In the genomic region with DNA sequence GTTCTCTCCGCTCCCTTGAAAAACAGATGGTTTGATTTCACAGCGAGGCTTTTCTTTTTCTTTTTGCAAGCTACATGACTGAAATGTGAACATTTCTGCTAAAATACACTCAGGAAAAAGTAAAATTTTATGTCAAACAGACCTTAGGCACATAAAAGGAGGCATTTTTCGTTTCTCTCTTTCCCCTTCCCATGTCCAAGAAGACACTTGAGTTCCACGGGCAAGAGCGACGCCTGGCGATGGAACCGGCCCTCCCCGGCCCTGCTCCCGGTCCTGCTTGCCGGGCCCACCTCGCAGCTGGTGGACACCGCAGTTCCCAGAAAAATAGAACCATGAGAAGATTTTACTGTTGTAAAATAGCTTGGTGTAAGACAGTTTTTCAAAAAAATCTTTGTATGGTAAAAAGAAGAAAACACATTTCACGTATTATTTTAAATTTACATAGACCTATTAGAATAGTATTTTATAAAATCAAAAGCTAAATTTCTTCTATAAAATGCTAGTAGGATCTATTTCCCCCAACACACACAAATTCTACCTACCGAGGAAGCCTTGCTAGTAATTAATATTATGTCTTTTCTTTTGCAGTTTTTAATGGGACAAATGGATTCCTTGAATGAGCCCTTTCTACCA, we compare ENCODE assay signal across 8 cellular contexts. TPM values are rescaled to one million over a fixed set of nuclear protein-coding genes. Genes with fewer than 3 reads are reported as not detected.
DNase-seq lines count a peak whose midpoint lies in the region; ATAC-seq and TF ChIP-seq lines count a peak whose summit lies in the region.

No MANE protein-coding gene starts in this region.

- H3K27ac ChIP-seq in caudate nucleus (ENCODE audit: low read depth, low read length) (peak overlapping the region; percentile 26), iPS-20b (ENCODE audit: low read length) (no peak overlapping the region), gastrocnemius medialis (no peak overlapping the region)

- intact Hi-C loops in gastrocnemius medialis (cut with DNase I; ENCODE audit: low total_unique reads): loop anchor here (2.0 kb wide), 1 partner anchor 43 kb away; no protein-coding TSS in a partner anchor

- no peak for DNase-seq in BJ (ENCODE audit: low read depth)
- DNase-seq in HT-29 (ENCODE audit: low spot score): peak; percentile 71
- DNase-seq in T-helper 2 cell: peak in 4 of 5 experiments; percentile 12 to 38 (median 26)
- DNase-seq in caudate nucleus (lab: John Stamatoyannopoulos, UW): peak in 54 of 61 donors; percentile 14 to 81 (median 53)
- DNase-seq in gastrocnemius medialis: peak; percentile 13 to 33
- DNase-seq in NK-92 (lab: John Stamatoyannopoulos, UW; ENCODE audit: unreplicated experiment): no peak

- peak overlapping the region; percentile 45 for H3K4me3 ChIP-seq in BJ (ENCODE audit: low read depth, low read length)
- H3K4me3 ChIP-seq in iPS-20b (ENCODE audit: low read length): peak overlapping the region; percentile 76
- peak overlapping the region; percentile 51 to 70 (median 56) for H3K4me3 ChIP-seq in gastrocnemius medialis

- peak in 1 of 2 donors; percentile 51 for ATAC-seq in gastrocnemius medialis
- no peak for ATAC-seq in HG02938 (IDR thresholded peaks at IDR 0.05; ENCODE audit: unreplicated experiment)

- CTCF ChIA-PET in BJ (lab: Yijun Ruan, JAX): interaction anchor here (0.6 to 3.4 kb wide), 31 partner anchors 8 to 377 kb away, joined by 3 to 31 read pairs (median 4); no protein-coding TSS in a partner anchor

- H3K4me1 ChIP-seq in iPS-20b (ENCODE audit: insufficient read depth, low read length) (peaks cover 15% of the 10 kb centered on the region), gastrocnemius medialis (peaks cover 5 to 12% of the 10 kb centered on the region in 2 donors)

- TF ChIP-seq CTCF in BJ (IDR thresholded peaks at IDR 0.05; ENCODE audit: insufficient read depth, low read depth, low read length) (peak; percentile 93), gastrocnemius medialis (IDR thresholded peaks at IDR 0.05 in 4 of 5, conservative IDR thresholded peaks at IDR 0.05 in 1 of 5) (peak; percentile 16 to 69 (median 38))

- no peaks in the 10 kb centered on the region for H3K9me3 ChIP-seq in iPS-20b (ENCODE audit: insufficient read depth, low read depth, low read length)
- H3K9me3 ChIP-seq in gastrocnemius medialis: no peaks in the 10 kb centered on the region

- no peaks in the 10 kb centered on the region for H3K36me3 ChIP-seq in BJ (ENCODE audit: control insufficient read depth, insufficient read depth, low read length)
- H3K36me3 ChIP-seq in iPS-20b (ENCODE audit: insufficient read depth, low read depth, low read length): no peaks in the 10 kb centered on the region
- no peaks in the 10 kb centered on the region for H3K36me3 ChIP-seq in gastrocnemius medialis

- in situ Hi-C loops in gastrocnemius medialis (cut with MboI; ENCODE audit: low sequenced_read_pairs in 4 of 4): no loop called here

- no peak for TF ChIP-seq POLR2A in gastrocnemius medialis (IDR thresholded peaks at IDR 0.05)

- H3K27me3 ChIP-seq in BJ (ENCODE audit: control insufficient read depth, insufficient read depth, low read length) (peaks cover 8% of the 10 kb centered on the region), iPS-20b (ENCODE audit: insufficient read depth, low read length) (peaks cover 68% of the 10 kb centered on the region), gastrocnemius medialis (peaks cover 21 to 33% (median 30%) of the 10 kb centered on the region in 3 donors)

- H3K9ac ChIP-seq in iPS-20b (ENCODE audit: low read depth, low read length): no peak overlapping the region; the same call in 1 of the 2 replicates

- POLR2A ChIA-PET in BJ (lab: Charles Lee): no interaction called here

RNA-seq across cellular contexts. Expression of a gene that starts 2.3 kb away (rescaled TPM):
- polyA plus RNA-seq in BJ (2011; rRNA removed): not detected in 2 replicates
- not detected in 2 replicates for polyA minus RNA-seq in BJ (2011; rRNA and poly(A)+ RNA removed)
- total RNA-seq in HT-29 (2014; rRNA removed; shearing (Covaris generic)): not detected in 2 replicates
- not detected for total RNA-seq in gastrocnemius medialis

RNA-seq across cellular contexts. Expression of a gene that starts 25.5 kb away (rescaled TPM):
- polyA plus RNA-seq in BJ (2011; rRNA removed): 129 and 135 TPM in 2 replicates
- 31.9 and 48.7 TPM in 2 replicates for polyA minus RNA-seq in BJ (2011; rRNA and poly(A)+ RNA removed)
- total RNA-seq in HT-29 (2014; rRNA removed; shearing (Covaris generic)): 114 and 136 TPM in 2 replicates
- total RNA-seq in gastrocnemius medialis: 10 to 100 TPM; 69.7 to 91.3 (median 81.9) TPM

RNA-seq across cellular contexts. Expression of a gene that starts 26.4 kb away (rescaled TPM):
- 19.0 and 25.8 TPM in 2 replicates for polyA plus RNA-seq in BJ (2011; rRNA removed)
- 12.9 and 14.0 TPM in 2 replicates for polyA minus RNA-seq in BJ (2011; rRNA and poly(A)+ RNA removed)
- 33.6 and 36.9 TPM in 2 replicates for total RNA-seq in HT-29 (2014; rRNA removed; shearing (Covaris generic))
- total RNA-seq in gastrocnemius medialis: 10 to 100 TPM in 1 of 4 donors, 1 to 10 TPM in 3; 6.2 to 16.1 (median 8.5) TPM

Comparison
In these comparisons a context has a peak if more than half of its experiments do, and no peak if none do; other contexts are left out.
1. DNase-seq: peak in HT-29 (single experiment), T-helper 2 cell (4 of 5), caudate nucleus (54 of 61) and gastrocnemius medialis (2 of 2); none in BJ (single experiment) and NK-92 (single experiment).
2. Peak in every context shown above with its lines, with median percentiles within 50 percentile points of each other: H3K4me3 ChIP-seq.